ENCODE assay signal across 25 cellular contexts in genomic region chr2:153584244-153584643, GRCh38.
"Had no signal": no experiment of that assay in that cellular context is flagged by ENCODE, and none has a peak within 500 bp of the region (broad histone marks: within the 10 kb centered on the region; RNA-seq: fewer than 3 reads in every experiment).

No MANE protein-coding gene starts in this region.

- H3K9me3 ChIP-seq: neutrophil, ovary, prostate gland, vagina had no signal

- H3K4me3 Mint-ChIP-seq: activated naive CD4-positive, alpha-beta T cell treated with anti-CD3 and anti-CD28 coated beads, Interleukin-2, amount 50 U/mL, for 24 hours; brain; dendritic cell treated with granulocyte-macrophage colony-stimulating factor and Interleukin-4, amounts not matched to agents 40 ng/mL and 50 ng/mL, for 4 days; natural killer cell treated with Interleukin-12 subunit alpha and Interleukin-12 subunit beta and Interleukin-15 and Interleukin-18, amount 100 ng/mL, for 72 hours; type B pancreatic cell had no signal

- H3K27me3 Mint-ChIP-seq: activated naive CD4-positive, alpha-beta T cell treated with anti-CD3 and anti-CD28 coated beads, Interleukin-2, amount 50 U/mL, for 24 hours; dendritic cell treated with granulocyte-macrophage colony-stimulating factor and Interleukin-4, amounts not matched to agents 40 ng/mL and 50 ng/mL, for 4 days; natural killer cell treated with Interleukin-12 subunit alpha and Interleukin-12 subunit beta and Interleukin-15 and Interleukin-18, amount 100 ng/mL, for 72 hours; type B pancreatic cell had no signal

- H3K36me3 Mint-ChIP-seq: activated naive CD4-positive, alpha-beta T cell treated with anti-CD3 and anti-CD28 coated beads, Interleukin-2, amount 50 U/mL, for 24 hours; brain had no signal

- H3K36me3 ChIP-seq: neutrophil, ovary, prostate gland, thoracic aorta, vagina had no signal

- H3K4me1 ChIP-seq: prostate gland, vagina had no signal

- H3K27me3 ChIP-seq: neutrophil, ovary, vagina had no signal

- H3K4me3 ChIP-seq: ovary, prostate gland, thoracic aorta, vagina had no signal

- H3K4me1 Mint-ChIP-seq: activated naive CD4-positive, alpha-beta T cell treated with anti-CD3 and anti-CD28 coated beads, Interleukin-2, amount 50 U/mL, for 24 hours; brain had no signal

- H3K27ac ChIP-seq: neutrophil, ovary, prostate gland, thoracic aorta, vagina, VCaP had no signal

- DNase-seq: activated CD4-positive, alpha-beta T cell treated with anti-CD3 and anti-CD28 coated beads for 1 hour; activated CD4-positive, alpha-beta T cell treated with anti-CD3 and anti-CD28 coated beads, Interleukin-2, amount 50 U/mL, for 1 hour; activated gamma-delta T cell treated with Interleukin-2 at 50 U/mL for 16 hours; activated T-cell treated with anti-CD3 and anti-CD28 coated beads, Interleukin-2, amount 50 U/mL, for 1 hour; anterior cingulate cortex; caudate nucleus; effector CD4-positive, alpha-beta T cell; foreskin melanocyte; islet precursor cell; left cardiac atrium; ovary; stimulated activated CD4-positive, alpha-beta T cell treated with anti-CD3 and anti-CD28 coated beads, Interleukin-2, amount 100 ng/mL, for 48 hours; stimulated activated CD8-positive, alpha-beta memory T cell treated with anti-CD3 and anti-CD28 coated beads, Interleukin-4, amount 100 ng/mL, for 48 hours; stimulated activated naive CD4-positive, alpha-beta T cell; T1000 had no signal

- ATAC-seq: left cardiac atrium; natural killer cell treated with Interleukin-12 subunit alpha and Interleukin-12 subunit beta and Interleukin-15 and Interleukin-18, amount 100 ng/mL, for 72 hours had no signal

- H3K27ac Mint-ChIP-seq: activated naive CD4-positive, alpha-beta T cell treated with anti-CD3 and anti-CD28 coated beads, Interleukin-2, amount 50 U/mL, for 24 hours; dendritic cell treated with granulocyte-macrophage colony-stimulating factor and Interleukin-4, amounts not matched to agents 40 ng/mL and 50 ng/mL, for 4 days; natural killer cell treated with Interleukin-12 subunit alpha and Interleukin-12 subunit beta and Interleukin-15 and Interleukin-18, amount 100 ng/mL, for 72 hours; type B pancreatic cell had no signal
